Comparison of ENCODE assay signal across 27 cellular contexts in the genomic region with DNA sequence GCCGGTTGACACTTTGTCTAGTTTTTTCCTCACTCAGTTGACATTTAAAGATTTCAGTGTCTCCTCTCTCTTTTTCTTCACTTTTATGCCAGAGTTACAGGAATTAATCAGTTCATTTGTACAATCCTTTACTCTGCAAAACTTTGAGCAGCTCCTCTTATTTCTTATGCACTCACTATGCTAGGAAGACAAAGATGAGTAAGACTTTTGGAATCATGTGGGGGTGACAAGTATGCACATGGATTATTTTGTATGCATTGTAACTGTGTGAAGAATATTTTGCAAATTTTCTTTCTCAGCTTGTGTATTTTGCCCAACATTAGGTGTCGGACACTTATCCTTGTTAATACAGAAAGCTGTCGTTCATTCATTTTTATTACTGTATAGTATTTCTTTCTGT.
DNase-seq lines count a peak whose midpoint lies in the region; ATAC-seq and TF ChIP-seq lines count a peak whose summit lies in the region.
"Had no signal": no experiment of that assay in that cellular context is flagged by ENCODE, and none has a peak within 500 bp of the region (broad histone marks: within the 10 kb centered on the region; RNA-seq: fewer than 3 reads in every experiment).

No MANE protein-coding gene starts in this region.

- no peak overlapping the region for H3K27ac ChIP-seq in ACC112 (ENCODE audit: low read depth, low read length)
- H3K27ac ChIP-seq in brain microvascular endothelial cell, result no peak overlapping the region
- H3K27ac ChIP-seq: upper lobe of right lung had no signal

- no peaks in the 10 kb centered on the region for H3K9me3 Mint-ChIP-seq in natural killer cell

- no peaks in the 10 kb centered on the region for H4K20me1 ChIP-seq in Loucy (ENCODE audit: insufficient read depth, low read length, poor library complexity, severe bottlenecking)

- H2AFZ ChIP-seq in ACC112 (ENCODE audit: low read length, unreplicated experiment) (peak overlapping the region; percentile 29), Loucy (ENCODE audit: low read length) (0 out of 2 replicates have a peak overlapping the region, but pooled peaks have one; percentile 3)

- H3K27me3 ChIP-seq in ACC112 (ENCODE audit: insufficient read depth, low read length), result no peaks in the 10 kb centered on the region
- H3K27me3 ChIP-seq in Loucy (ENCODE audit: insufficient read depth, low read length, poor library complexity, severe bottlenecking), result no peaks in the 10 kb centered on the region
- no peaks in the 10 kb centered on the region for H3K27me3 ChIP-seq in brain microvascular endothelial cell (replicated peaks)
- H3K27me3 ChIP-seq: upper lobe of right lung had no signal

- no peak overlapping the region for H3K4me2 ChIP-seq in Loucy (ENCODE audit: low read depth, low read length, poor library complexity, severe bottlenecking)

- no peaks in the 10 kb centered on the region for H3K9me2 ChIP-seq in Loucy (replicated peaks; ENCODE audit: low read depth, low read length)

- H3K36me3 ChIP-seq in ACC112 (ENCODE audit: insufficient read depth, low read length) (no peaks in the 10 kb centered on the region), Loucy (ENCODE audit: insufficient read depth, low read length) (no peaks in the 10 kb centered on the region), brain microvascular endothelial cell (replicated peaks) (no peaks in the 10 kb centered on the region)
- H3K36me3 ChIP-seq: BE2C, upper lobe of right lung had no signal

- H3K4me3 ChIP-seq in ACC112 (ENCODE audit: low read depth, low read length) (no peak overlapping the region), Loucy (ENCODE audit: low read length, poor library complexity, severe bottlenecking) (no peak overlapping the region), brain microvascular endothelial cell (ENCODE audit: low read depth, low read length) (no peak overlapping the region)
- H3K4me3 ChIP-seq: lung, upper lobe of right lung had no signal

- in situ Hi-C loops in brain microvascular endothelial cell (cut with HindIII; ENCODE audit: low pct_ligation_motif_present, low sequenced_read_pairs), result no loop called here

- TF ChIP-seq CTCF in Loucy (conservative IDR thresholded peaks at IDR 0.05; ENCODE audit: low read length), result no peak
- no peak for TF ChIP-seq CTCF in brain microvascular endothelial cell (IDR thresholded peaks at IDR 0.05; ENCODE audit: low read depth, low read length, missing control alignments)
- no peak for TF ChIP-seq CTCF in natural killer cell (IDR thresholded peaks at IDR 0.05)
- no peak for TF ChIP-seq CTCF in GM20000 (IDR thresholded peaks at IDR 0.05; ENCODE audit: extremely low read depth, missing control alignments)

- peak; percentile 21 for DNase-seq in brain microvascular endothelial cell
- DNase-seq in glomerular visceral epithelial cell (ENCODE audit: extremely low spot score), result peak; percentile 44
- DNase-seq in H4 (ENCODE audit: low spot score), result no peak
- DNase-seq in natural killer cell, result no peak
- no peak for DNase-seq in GM20000 (ENCODE audit: low spot score)
- DNase-seq: 8988T; anterior cingulate cortex; BE2C; cerebellar nuclear complex; DMS53; H7; NCI-H1105; NCI-H2029; NCI-H345; NCI-H774; small intestine; stimulated activated CD4-positive, alpha-beta T cell treated with anti-CD3 and anti-CD28 coated beads, Interleukin-2, amount 100 ng/mL, for 24 hours; upper lobe of right lung had no signal

- H3K9ac ChIP-seq in Loucy (ENCODE audit: low read depth, low read length, poor library complexity, severe bottlenecking), result no peak overlapping the region

- ATAC-seq in natural killer cell, result no peak
- no peak for ATAC-seq in HG03439 (IDR thresholded peaks at IDR 0.05; ENCODE audit: unreplicated experiment)
- ATAC-seq: Right ventricle myocardium inferior, upper lobe of right lung, WTC11 had no signal

- no peaks in the 10 kb centered on the region for H3K36me3 Mint-ChIP-seq in natural killer cell
- H3K36me3 Mint-ChIP-seq: activated naive CD4-positive, alpha-beta T cell treated with anti-CD3 and anti-CD28 coated beads, Interleukin-2, amount 50 U/mL, for 24 hours; WTC11 had no signal

- H3K79me2 ChIP-seq in ACC112 (ENCODE audit: control insufficient read depth, insufficient read depth, low read length, unreplicated experiment) (no peaks in the 10 kb centered on the region), Loucy (ENCODE audit: insufficient read depth, low read length) (no peaks in the 10 kb centered on the region)

- no peak overlapping the region for H3K27ac Mint-ChIP-seq in natural killer cell
- H3K27ac Mint-ChIP-seq: activated naive CD4-positive, alpha-beta T cell treated with anti-CD3 and anti-CD28 coated beads, Interleukin-2, amount 50 U/mL, for 24 hours; activated T-helper 1 cell treated with anti-CD3 and anti-CD28 coated beads, Interleukin-12 subunit alpha, Interleukin-12 subunit beta, Interleukin-2, Interleukin-4 antibody, amounts not matched to agents 30 ng/mL and 10 ng/mL and 1 ng/mL, durations not matched to agents 14 hours and 24 hours and 36 hours; progenitor cell of endocrine pancreas; WTC11 had no signal

- no peaks in the 10 kb centered on the region for H3F3A ChIP-seq in Loucy (ENCODE audit: low read depth)

- peaks cover 24% of the 10 kb centered on the region for H3K4me1 ChIP-seq in ACC112 (ENCODE audit: control insufficient read depth, insufficient read depth, low read length, unreplicated experiment)
- H3K4me1 ChIP-seq in Loucy (ENCODE audit: insufficient read depth, low read length, poor library complexity, severe bottlenecking), result peaks cover 11% of the 10 kb centered on the region
- H3K4me1 ChIP-seq: BE2C had no signal

- no peaks in the 10 kb centered on the region for H3K9me3 ChIP-seq in Loucy (ENCODE audit: insufficient read depth, low read depth, low read length)
- H3K9me3 ChIP-seq: BE2C had no signal

- peaks cover 12 to 25% of the 10 kb centered on the region in 2 donors for H3K27me3 Mint-ChIP-seq in natural killer cell (ENCODE audit: low read depth in 2 of 2)

- peaks cover 9% of the 10 kb centered on the region in 2 donors for H3K4me1 Mint-ChIP-seq in natural killer cell

- intact Hi-C loops in natural killer cell (cut with micrococcal nuclease), result no loop called here

- H3K4me3 Mint-ChIP-seq in natural killer cell, result no peak overlapping the region
- H3K4me3 Mint-ChIP-seq: activated naive CD4-positive, alpha-beta T cell treated with anti-CD3 and anti-CD28 coated beads, Interleukin-2, amount 50 U/mL, for 24 hours; activated T-helper 1 cell treated with anti-CD3 and anti-CD28 coated beads, Interleukin-12 subunit alpha, Interleukin-12 subunit beta, Interleukin-2, Interleukin-4 antibody, amounts not matched to agents 30 ng/mL and 10 ng/mL and 1 ng/mL, durations not matched to agents 14 hours and 24 hours and 36 hours; WTC11 had no signal

Comparison
In these comparisons a context has a peak if more than half of its experiments do, and no peak if none do; other contexts are left out.
1. DNase-seq: peak in brain microvascular endothelial cell (single experiment) and glomerular visceral epithelial cell (single experiment); none in H4 (single experiment), natural killer cell (single experiment) and GM20000 (single experiment).